23 cellular contexts compared by ENCODE assay signal in the genomic region with DNA sequence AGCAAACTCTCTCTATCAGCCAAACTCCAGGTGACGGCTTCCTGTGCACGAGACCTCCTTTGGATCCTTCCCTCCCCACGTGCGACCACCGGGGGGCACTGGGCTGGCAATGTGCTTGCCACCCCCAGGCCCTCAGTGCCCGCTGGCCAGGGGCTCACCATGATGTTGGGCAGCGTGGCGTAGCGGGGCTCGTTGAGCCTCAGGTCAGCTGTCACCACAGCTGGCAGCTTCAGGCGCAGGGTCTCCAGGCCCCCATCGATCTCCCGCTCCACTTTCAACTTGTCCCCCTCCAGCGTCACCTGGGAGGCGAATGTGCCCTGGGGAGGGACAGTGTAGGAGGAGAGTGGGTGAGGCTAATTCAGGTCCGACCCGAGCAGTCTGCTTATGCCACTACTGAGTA. TPM values are rescaled to one million over a fixed set of nuclear protein-coding genes. Genes with fewer than 3 reads are reported as not detected.
"Had no signal": no experiment of that assay in that cellular context is flagged by ENCODE, and none has a peak within 500 bp of the region (broad histone marks: within the 10 kb centered on the region; RNA-seq: fewer than 3 reads in every experiment).

No MANE protein-coding gene starts in this region.

- H3K9me3 Mint-ChIP-seq: activated T-helper 1 cell treated with anti-CD3 and anti-CD28 coated beads, Interleukin-12 subunit alpha, Interleukin-12 subunit beta, Interleukin-2, Interleukin-4 antibody, amounts not matched to agents 30 ng/mL and 10 ng/mL and 1 ng/mL, durations not matched to agents 14 hours and 24 hours and 36 hours; mesothelial cell of epicardium; natural killer cell treated with Interleukin-12 subunit alpha and Interleukin-12 subunit beta and Interleukin-15 and Interleukin-18, amount 100 ng/mL, for 72 hours had no signal

- H3K27me3 ChIP-seq: dorsolateral prefrontal cortex, left lung, tibial artery had no signal

- H3K27ac Mint-ChIP-seq: activated T-helper 1 cell treated with anti-CD3 and anti-CD28 coated beads, Interleukin-12 subunit alpha, Interleukin-12 subunit beta, Interleukin-2, Interleukin-4 antibody, amounts not matched to agents 30 ng/mL and 10 ng/mL and 1 ng/mL, durations not matched to agents 14 hours and 24 hours and 36 hours; mesothelial cell of epicardium; natural killer cell treated with Interleukin-12 subunit alpha and Interleukin-12 subunit beta and Interleukin-15 and Interleukin-18, amount 100 ng/mL, for 72 hours; progenitor cell of endocrine pancreas had no signal

- H3K4me1 ChIP-seq: left lung, tibial artery had no signal

- FAIRE-seq: keratinocyte had no signal

- H3K4me3 Mint-ChIP-seq: activated naive CD8-positive, alpha-beta T cell; activated T-helper 1 cell treated with anti-CD3 and anti-CD28 coated beads, Interleukin-12 subunit alpha, Interleukin-12 subunit beta, Interleukin-2, Interleukin-4 antibody, amounts not matched to agents 30 ng/mL and 10 ng/mL and 1 ng/mL, durations not matched to agents 14 hours and 24 hours and 36 hours; mesothelial cell of epicardium; natural killer cell treated with Interleukin-12 subunit alpha and Interleukin-12 subunit beta and Interleukin-15 and Interleukin-18, amount 100 ng/mL, for 72 hours had no signal

- ATAC-seq: left lung; natural killer cell treated with Interleukin-12 subunit alpha and Interleukin-12 subunit beta and Interleukin-15 and Interleukin-18, amount 100 ng/mL, for 72 hours had no signal

- H3K9me3 ChIP-seq: left lung, tibial artery had no signal

- H3K4me3 ChIP-seq: dorsolateral prefrontal cortex, left lung, tibial artery had no signal

- DNase-seq: activated CD4-positive, alpha-beta T cell treated with anti-CD3 and anti-CD28 coated beads, Interleukin-2, amount 50 U/mL, for 4 hours; activated T-cell treated with anti-CD3 and anti-CD28 coated beads for 4 hours; caudate nucleus; dorsolateral prefrontal cortex; foreskin fibroblast; glutamatergic neuron; left lung; occipital lobe; stimulated activated CD4-positive, alpha-beta T cell treated with anti-CD3 and anti-CD28 coated beads, Interleukin-12 subunit alpha, Interleukin-12 subunit beta, amount 100 ng/mL, for 4 hours; stimulated activated CD4-positive, alpha-beta T cell treated with anti-CD3 and anti-CD28 coated beads, Interleukin-2, amount 100 ng/mL, for 24 hours; stimulated activated naive CD4-positive, alpha-beta T cell treated with Interleukin-2 at 50 U/mL for 16 hours; substantia nigra; tibial artery had no signal

- H3K27me3 Mint-ChIP-seq: activated naive CD8-positive, alpha-beta T cell; natural killer cell treated with Interleukin-12 subunit alpha and Interleukin-12 subunit beta and Interleukin-15 and Interleukin-18, amount 100 ng/mL, for 72 hours had no signal

- H3K36me3 Mint-ChIP-seq: natural killer cell treated with Interleukin-12 subunit alpha and Interleukin-12 subunit beta and Interleukin-15 and Interleukin-18, amount 100 ng/mL, for 72 hours had no signal

- H3K27ac ChIP-seq: dorsolateral prefrontal cortex, epithelial cell of prostate, left lung, tibial artery had no signal

RNA-seq across cellular contexts. Expression of a gene that starts 22.1 kb away (rescaled TPM):
- total RNA-seq: lung microvascular endothelial cell, occipital lobe, urinary bladder had no signal

RNA-seq across cellular contexts. Expression of a gene that starts 25.7 kb away (rescaled TPM):
- total RNA-seq: lung microvascular endothelial cell, mesothelial cell of epicardium, occipital lobe, progenitor cell of endocrine pancreas had no signal
- polyA plus RNA-seq: keratinocyte had no signal

RNA-seq across cellular contexts. Expression of a gene that starts 35.3 kb away (rescaled TPM):
- total RNA-seq: left lung; lung microvascular endothelial cell; T-helper 2 cell treated with Interferon-gamma antibody and Interleukin-4, amounts not matched to agents 100 ng/mL and 5 ng/mL, for 36 hours had no signal
- polyA plus RNA-seq: keratinocyte had no signal
